Comparison of ENCODE assay signal across 9 cellular contexts in genomic region chr14:61860294-61860918, GRCh38. TPM values are rescaled to one million over a fixed set of nuclear protein-coding genes. Genes with fewer than 3 reads are reported as not detected.
A peak's percentile ranks its signal among the peaks of the same experiment; 100 is the strongest.
DNase-seq lines count a peak whose midpoint lies in the region; ATAC-seq and TF ChIP-seq lines count a peak whose summit lies in the region.
"Had no signal": no experiment of that assay in that cellular context is flagged by ENCODE, and none has a peak within 500 bp of the region (broad histone marks: within the 10 kb centered on the region; RNA-seq: fewer than 3 reads in every experiment).

No MANE protein-coding gene starts in this region.

- H3K4me3 ChIP-seq in OCI-LY3 (ENCODE audit: low read length) (no peak overlapping the region), spleen (no peak overlapping the region)

- no peaks in the 10 kb centered on the region for H3K79me2 ChIP-seq in OCI-LY3 (ENCODE audit: low read length)

- peak; percentile 23 for DNase-seq in Caki2 (ENCODE audit: low read depth)
- peak; percentile 77 for DNase-seq in activated T-cell treated with anti-CD3 and anti-CD28 coated beads, Interleukin-2, amount 50 U/mL, for 24 hours
- peak; percentile 10 for DNase-seq in foreskin melanocyte
- peak; percentile 82 for DNase-seq in spleen
- DNase-seq in occipital lobe (lab: John Stamatoyannopoulos, UW), result no peak

- no peaks in the 10 kb centered on the region for H3K4me1 Mint-ChIP-seq in activated T-cell treated with anti-CD3 and anti-CD28 coated beads, Interleukin-2, amount 50 U/mL, for 24 hours (ENCODE audit: low read depth)

- H3K4me1 ChIP-seq in OCI-LY3 (ENCODE audit: low read length) (no peaks in the 10 kb centered on the region; the same call in 1 of the 2 replicates), spleen (no peaks in the 10 kb centered on the region)

- no peaks in the 10 kb centered on the region for H3K36me3 ChIP-seq in OCI-LY3 (replicated peaks; ENCODE audit: low read depth, low read length)
- no peaks in the 10 kb centered on the region for H3K36me3 ChIP-seq in spleen

- intact Hi-C loops in spleen (cut with DNase I; ENCODE audit: low total_unique reads), result no loop called here

- H3K4me2 ChIP-seq in OCI-LY3 (ENCODE audit: low read length), result no peak overlapping the region

- peak; percentile 70 for TF ChIP-seq CTCF in OCI-LY3 (IDR thresholded peaks at IDR 0.05; ENCODE audit: low read depth, low read length)
- TF ChIP-seq CTCF in spleen (IDR thresholded peaks at IDR 0.05 in 8 of 11, conservative IDR thresholded peaks at IDR 0.05 in 3 of 11), result peak; percentile 53 to 86 (median 79)

- H3K4me3 Mint-ChIP-seq in activated T-cell treated with anti-CD3 and anti-CD28 coated beads, Interleukin-2, amount 50 U/mL, for 24 hours, result no peak overlapping the region

- TF ChIP-seq POLR2A in spleen (IDR thresholded peaks at IDR 0.05), result no peak

- no peak overlapping the region for H2AFZ ChIP-seq in OCI-LY3 (ENCODE audit: low read depth, low read length)

- peak; percentile 99 for ATAC-seq in GM19324 (IDR thresholded peaks at IDR 0.05; ENCODE audit: low FRiP score, unreplicated experiment)
- peak; percentile 97 for ATAC-seq in HG03196 (IDR thresholded peaks at IDR 0.05; ENCODE audit: unreplicated experiment)

- H4K20me1 ChIP-seq in OCI-LY3 (ENCODE audit: insufficient read depth, low read length), result no peaks in the 10 kb centered on the region

- in situ Hi-C loops in Caki2 (cut with HindIII; ENCODE audit: low pct_unique_long_range_greater_than_20kb, low sequenced_read_pairs), result no loop called here

- H3K27me3 ChIP-seq in OCI-LY3 (ENCODE audit: low read depth, low read length), result peaks cover 20% of the 10 kb centered on the region
- no peaks in the 10 kb centered on the region for H3K27me3 ChIP-seq in spleen (replicated peaks in 1 of 7)

- no peaks in the 10 kb centered on the region for H3K9me3 Mint-ChIP-seq in activated T-cell treated with anti-CD3 and anti-CD28 coated beads, Interleukin-2, amount 50 U/mL, for 24 hours

- H3K9me3 ChIP-seq in OCI-LY3 (ENCODE audit: insufficient read depth, low read length), result no peaks in the 10 kb centered on the region
- H3K9me3 ChIP-seq in spleen, result peaks cover 0 to 10% (median 3%) of the 10 kb centered on the region in 8 donors

- H3K36me3 Mint-ChIP-seq in activated T-cell treated with anti-CD3 and anti-CD28 coated beads, Interleukin-2, amount 50 U/mL, for 24 hours (ENCODE audit: low read depth), result no peaks in the 10 kb centered on the region

- no peak overlapping the region for H3K9ac ChIP-seq in OCI-LY3 (ENCODE audit: low read length)

- no peak overlapping the region for H3K27ac ChIP-seq in OCI-LY3 (ENCODE audit: low read length)
- H3K27ac ChIP-seq in spleen, result no peak overlapping the region

- H3K27ac Mint-ChIP-seq in activated T-cell treated with anti-CD3 and anti-CD28 coated beads, Interleukin-2, amount 50 U/mL, for 24 hours, result no peak overlapping the region

- peaks cover 17% of the 10 kb centered on the region for H3K27me3 Mint-ChIP-seq in activated T-cell treated with anti-CD3 and anti-CD28 coated beads, Interleukin-2, amount 50 U/mL, for 24 hours

- whole genome bisulfite sequencing in spleen, 5 donors, result 53 to 86% (median 70%) methylated on average over 1 of the region's 1 CpG

RNA-seq across cellular contexts. Expression of gene SYT16, which starts 47.9 kb away (rescaled TPM):
- total RNA-seq in Caki2 (2014; rRNA removed; shearing (Covaris generic); ENCODE audit: low replicate concordance), result under 0.01 TPM in 1 of 2 replicates, not detected in the other
- total RNA-seq in spleen (under 1 TPM in 5 of 7 donors, not detected in 2; 0.05 to 0.57 (median 0.17) TPM), occipital lobe (88.4 TPM)
- under 1 TPM; 0.02 to 0.03 (median 0.02) TPM for polyA plus RNA-seq in spleen
- total RNA-seq: aorta had no signal

Comparison
In these comparisons a context has a peak if more than half of its experiments do, and no peak if none do; other contexts are left out.
1. RNA of gene SYT16, which starts 47.9 kb away (total RNA-seq): 88.4 TPM in occipital lobe (single experiment); 0.05 to 0.57 TPM in spleen and under 0.01 TPM in Caki2; every median in the first group is over 10 times any median in the second.